1 cellular context compared by ENCODE assay signal in the genomic region with DNA sequence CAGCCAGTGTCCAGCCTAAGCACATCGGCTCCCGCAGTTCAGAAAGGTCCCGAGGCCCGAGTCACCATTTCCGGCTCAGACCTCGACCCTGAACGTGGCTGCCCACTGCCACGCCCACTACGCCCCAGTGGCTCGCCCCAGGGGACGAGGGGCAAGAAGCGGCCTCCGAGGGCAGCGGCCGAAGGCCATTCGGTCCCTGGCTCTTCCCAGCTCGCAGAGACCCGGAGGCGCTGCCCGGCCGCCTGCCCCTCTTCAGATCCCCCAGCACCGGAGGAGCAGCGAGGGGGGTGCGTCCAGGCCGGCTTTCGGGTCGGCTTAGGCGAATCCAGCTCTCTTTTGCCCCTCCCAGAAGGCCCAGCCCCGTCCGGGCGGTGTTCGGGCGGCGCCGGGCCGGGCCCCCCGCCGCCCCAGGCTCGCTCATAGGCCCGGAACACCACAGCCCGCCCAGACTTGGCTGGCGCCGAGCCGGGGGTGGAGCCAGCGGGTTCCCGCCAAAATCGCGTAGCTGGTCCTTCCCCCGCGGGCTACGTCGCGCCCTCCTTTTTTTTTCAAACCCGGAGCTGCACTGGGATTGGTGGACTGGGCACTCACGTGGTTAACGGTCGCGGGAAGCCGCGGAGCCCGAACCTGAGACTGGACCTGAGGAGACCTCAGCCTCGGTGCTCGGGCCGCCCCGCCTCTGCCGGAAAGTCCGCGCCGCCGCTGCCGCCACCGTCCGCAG.
TF ChIP-seq lines count a peak whose summit lies in the region.

WEE1 (plus strand) TSS at position 617 of the 721 bp plus-strand sequence. CDS start 264 bp downstream, outside the sequence.

TF ChIP-seq in K562, 482 proteins besides CTCF, POLR2A, EP300 and RAD21 (continued from another document and continues in another):
- peak; percentile 57 for TF ChIP-seq PRDM10 (IDR thresholded peaks at IDR 0.05; ENCODE audit: partially characterized antibody)
- TF ChIP-seq PML (IDR thresholded peaks at IDR 0.05; ENCODE audit: low read length), result peak; percentile 75
- no peak for TF ChIP-seq ZNF197 (CRISPR knock-in tag; IDR thresholded peaks at IDR 0.05; ENCODE audit: low read depth)
- peak; percentile 88 for TF ChIP-seq L3MBTL2 (IDR thresholded peaks at IDR 0.05)
- no peak for TF ChIP-seq PHTF2 (CRISPR knock-in tag; IDR thresholded peaks at IDR 0.05)
- TF ChIP-seq, protein P1, sequence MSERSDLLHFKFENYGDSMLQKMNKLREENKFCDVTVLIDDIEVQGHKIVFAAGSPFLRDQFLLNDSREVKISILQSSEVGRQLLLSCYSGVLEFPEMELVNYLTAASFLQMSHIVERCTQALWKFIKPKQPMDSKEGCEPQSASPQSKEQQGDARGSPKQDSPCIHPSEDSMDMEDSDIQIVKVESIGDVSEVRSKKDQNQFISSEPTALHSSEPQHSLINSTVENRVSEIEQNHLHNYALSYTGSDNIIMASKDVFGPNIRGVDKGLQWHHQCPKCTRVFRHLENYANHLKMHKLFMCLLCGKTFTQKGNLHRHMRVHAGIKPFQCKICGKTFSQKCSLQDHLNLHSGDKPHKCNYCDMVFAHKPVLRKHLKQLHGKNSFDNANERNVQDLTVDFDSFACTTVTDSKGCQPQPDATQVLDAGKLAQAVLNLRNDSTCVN (CRISPR knock-in tag; IDR thresholded peaks at IDR 0.05), result no peak; the same call in 1 of the 2 replicates
- peak; percentile 85 for TF ChIP-seq CCNT2 (IDR thresholded peaks at IDR 0.05; ENCODE audit: borderline replicate concordance, extremely low read depth, insufficient read length, low read depth, low read length)
- TF ChIP-seq, protein P2, sequence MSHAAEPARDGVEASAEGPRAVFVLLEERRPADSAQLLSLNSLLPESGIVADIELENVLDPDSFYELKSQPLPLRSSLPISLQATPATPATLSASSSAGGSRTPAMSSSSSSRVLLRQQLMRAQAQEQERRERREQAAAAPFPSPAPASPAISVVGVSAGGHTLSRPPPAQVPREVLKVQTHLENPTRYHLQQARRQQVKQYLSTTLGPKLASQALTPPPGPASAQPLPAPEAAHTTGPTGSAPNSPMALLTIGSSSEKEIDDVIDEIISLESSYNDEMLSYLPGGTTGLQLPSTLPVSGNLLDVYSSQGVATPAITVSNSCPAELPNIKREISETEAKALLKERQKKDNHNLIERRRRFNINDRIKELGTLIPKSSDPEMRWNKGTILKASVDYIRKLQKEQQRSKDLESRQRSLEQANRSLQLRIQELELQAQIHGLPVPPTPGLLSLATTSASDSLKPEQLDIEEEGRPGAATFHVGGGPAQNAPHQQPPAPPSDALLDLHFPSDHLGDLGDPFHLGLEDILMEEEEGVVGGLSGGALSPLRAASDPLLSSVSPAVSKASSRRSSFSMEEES (CRISPR knock-in tag; IDR thresholded peaks at IDR 0.05), result 0 out of 2 replicates have a peak, but pooled peaks have one; percentile 5
- TF ChIP-seq, protein P3, sequence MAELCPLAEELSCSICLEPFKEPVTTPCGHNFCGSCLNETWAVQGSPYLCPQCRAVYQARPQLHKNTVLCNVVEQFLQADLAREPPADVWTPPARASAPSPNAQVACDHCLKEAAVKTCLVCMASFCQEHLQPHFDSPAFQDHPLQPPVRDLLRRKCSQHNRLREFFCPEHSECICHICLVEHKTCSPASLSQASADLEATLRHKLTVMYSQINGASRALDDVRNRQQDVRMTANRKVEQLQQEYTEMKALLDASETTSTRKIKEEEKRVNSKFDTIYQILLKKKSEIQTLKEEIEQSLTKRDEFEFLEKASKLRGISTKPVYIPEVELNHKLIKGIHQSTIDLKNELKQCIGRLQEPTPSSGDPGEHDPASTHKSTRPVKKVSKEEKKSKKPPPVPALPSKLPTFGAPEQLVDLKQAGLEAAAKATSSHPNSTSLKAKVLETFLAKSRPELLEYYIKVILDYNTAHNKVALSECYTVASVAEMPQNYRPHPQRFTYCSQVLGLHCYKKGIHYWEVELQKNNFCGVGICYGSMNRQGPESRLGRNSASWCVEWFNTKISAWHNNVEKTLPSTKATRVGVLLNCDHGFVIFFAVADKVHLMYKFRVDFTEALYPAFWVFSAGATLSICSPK (IDR thresholded peaks at IDR 0.05; ENCODE audit: borderline replicate concordance), result no peak
- TF ChIP-seq, protein P4, sequence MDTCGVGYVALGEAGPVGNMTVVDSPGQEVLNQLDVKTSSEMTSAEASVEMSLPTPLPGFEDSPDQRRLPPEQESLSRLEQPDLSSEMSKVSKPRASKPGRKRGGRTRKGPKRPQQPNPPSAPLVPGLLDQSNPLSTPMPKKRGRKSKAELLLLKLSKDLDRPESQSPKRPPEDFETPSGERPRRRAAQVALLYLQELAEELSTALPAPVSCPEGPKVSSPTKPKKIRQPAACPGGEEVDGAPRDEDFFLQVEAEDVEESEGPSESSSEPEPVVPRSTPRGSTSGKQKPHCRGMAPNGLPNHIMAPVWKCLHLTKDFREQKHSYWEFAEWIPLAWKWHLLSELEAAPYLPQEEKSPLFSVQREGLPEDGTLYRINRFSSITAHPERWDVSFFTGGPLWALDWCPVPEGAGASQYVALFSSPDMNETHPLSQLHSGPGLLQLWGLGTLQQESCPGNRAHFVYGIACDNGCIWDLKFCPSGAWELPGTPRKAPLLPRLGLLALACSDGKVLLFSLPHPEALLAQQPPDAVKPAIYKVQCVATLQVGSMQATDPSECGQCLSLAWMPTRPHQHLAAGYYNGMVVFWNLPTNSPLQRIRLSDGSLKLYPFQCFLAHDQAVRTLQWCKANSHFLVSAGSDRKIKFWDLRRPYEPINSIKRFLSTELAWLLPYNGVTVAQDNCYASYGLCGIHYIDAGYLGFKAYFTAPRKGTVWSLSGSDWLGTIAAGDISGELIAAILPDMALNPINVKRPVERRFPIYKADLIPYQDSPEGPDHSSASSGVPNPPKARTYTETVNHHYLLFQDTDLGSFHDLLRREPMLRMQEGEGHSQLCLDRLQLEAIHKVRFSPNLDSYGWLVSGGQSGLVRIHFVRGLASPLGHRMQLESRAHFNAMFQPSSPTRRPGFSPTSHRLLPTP (IDR thresholded peaks at IDR 0.05; ENCODE audit: borderline replicate concordance, extremely low read depth, insufficient read length), result no peak
- no peak for TF ChIP-seq ZNF75A (CRISPR knock-in tag; IDR thresholded peaks at IDR 0.05)
- TF ChIP-seq HLTF (IDR thresholded peaks at IDR 0.05), result no peak
- TF ChIP-seq RNF219 (CRISPR knock-in tag; IDR thresholded peaks at IDR 0.05), result no peak
- TF ChIP-seq LCOR (CRISPR knock-in tag; IDR thresholded peaks at IDR 0.05), result peak; percentile 92; the same call in 1 of the 2 replicates
- TF ChIP-seq CBX5 (IDR thresholded peaks at IDR 0.05; ENCODE audit: borderline replicate concordance, low read depth), result no peak
- TF ChIP-seq PATZ1 (CRISPR knock-in tag; IDR thresholded peaks at IDR 0.05; ENCODE audit: borderline replicate concordance), result 0 out of 2 replicates have a peak, but pooled peaks have one; percentile 14
- no peak for TF ChIP-seq WHSC1 (IDR thresholded peaks at IDR 0.05; ENCODE audit: low read length)
- TF ChIP-seq RFX7 (CRISPR knock-in tag; IDR thresholded peaks at IDR 0.05), result no peak
- TF ChIP-seq EWSR1 (IDR thresholded peaks at IDR 0.05; ENCODE audit: borderline replicate concordance, low read depth, partially characterized antibody), result no peak
- peak; percentile 68 for TF ChIP-seq TAF1 (IDR thresholded peaks at IDR 0.05; ENCODE audit: control insufficient read depth, extremely low read depth, insufficient read depth, low read length, severe bottlenecking)
- 0 out of 2 replicates have a peak, but pooled peaks have one; percentile 2 for TF ChIP-seq SMC3 (conservative IDR thresholded peaks at IDR 0.05; ENCODE audit: insufficient read depth, low read depth, low read length)
- TF ChIP-seq NFYB (IDR thresholded peaks at IDR 0.05; ENCODE audit: extremely low read depth, insufficient read length), result peak; percentile 45
- no peak for TF ChIP-seq ZNF444 (CRISPR knock-in tag; IDR thresholded peaks at IDR 0.05)
- TF ChIP-seq, protein P5, sequence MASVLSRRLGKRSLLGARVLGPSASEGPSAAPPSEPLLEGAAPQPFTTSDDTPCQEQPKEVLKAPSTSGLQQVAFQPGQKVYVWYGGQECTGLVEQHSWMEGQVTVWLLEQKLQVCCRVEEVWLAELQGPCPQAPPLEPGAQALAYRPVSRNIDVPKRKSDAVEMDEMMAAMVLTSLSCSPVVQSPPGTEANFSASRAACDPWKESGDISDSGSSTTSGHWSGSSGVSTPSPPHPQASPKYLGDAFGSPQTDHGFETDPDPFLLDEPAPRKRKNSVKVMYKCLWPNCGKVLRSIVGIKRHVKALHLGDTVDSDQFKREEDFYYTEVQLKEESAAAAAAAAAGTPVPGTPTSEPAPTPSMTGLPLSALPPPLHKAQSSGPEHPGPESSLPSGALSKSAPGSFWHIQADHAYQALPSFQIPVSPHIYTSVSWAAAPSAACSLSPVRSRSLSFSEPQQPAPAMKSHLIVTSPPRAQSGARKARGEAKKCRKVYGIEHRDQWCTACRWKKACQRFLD (CRISPR knock-in tag; IDR thresholded peaks at IDR 0.05), result peak; percentile 24; the same call in 1 of the 2 replicates
- TF ChIP-seq ZNF384 (IDR thresholded peaks at IDR 0.05; ENCODE audit: low read depth, low read length), result peak; percentile 93
- TF ChIP-seq RUNX1 (IDR thresholded peaks at IDR 0.05; ENCODE audit: low read depth), result 0 out of 2 replicates have a peak, but pooled peaks have one; percentile 14
- TF ChIP-seq PRPF4 (IDR thresholded peaks at IDR 0.05; ENCODE audit: insufficient read depth, low read depth, low read length, poor library complexity, severe bottlenecking), result peak; percentile 53
- TF ChIP-seq MTA3 (IDR thresholded peaks at IDR 0.05; ENCODE audit: borderline replicate concordance), result peak; percentile 76; the same call in 1 of the 2 replicates
- peak; percentile 98 for TF ChIP-seq FOXM1 (IDR thresholded peaks at IDR 0.05; ENCODE audit: low read depth)
- TF ChIP-seq FOXM1 (CRISPR knock-in tag; IDR thresholded peaks at IDR 0.05; ENCODE audit: low read depth), result 0 out of 2 replicates have a peak, but pooled peaks have one; percentile 86
- peak; percentile 99 for TF ChIP-seq CXXC5 (CRISPR knock-in tag; IDR thresholded peaks at IDR 0.05)
